ENCODE assay signal across 14 cellular contexts in the genomic region with DNA sequence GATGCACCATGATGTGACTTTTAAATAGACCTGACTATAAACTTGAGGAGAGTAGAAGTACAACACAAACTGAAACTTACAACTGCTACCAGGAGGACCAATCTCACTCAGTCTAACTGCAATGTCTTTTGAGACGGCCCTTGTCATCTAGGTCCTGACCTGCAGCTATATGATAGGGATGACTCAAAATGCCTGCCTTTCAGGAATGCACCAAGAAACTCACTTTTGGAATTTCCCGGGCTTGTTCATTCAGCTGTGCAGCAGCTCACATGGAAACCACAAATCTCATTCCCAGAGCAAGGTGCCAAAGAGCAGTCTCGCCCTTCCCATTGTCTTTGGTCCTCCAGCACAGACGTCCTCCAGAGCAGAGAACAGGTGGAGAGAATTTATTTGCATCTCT.
DNase-seq lines count a peak whose midpoint lies in the region; ATAC-seq and TF ChIP-seq lines count a peak whose summit lies in the region.
"Had no signal": no experiment of that assay in that cellular context is flagged by ENCODE, and none has a peak within 500 bp of the region (broad histone marks: within the 10 kb centered on the region; RNA-seq: fewer than 3 reads in every experiment).

No MANE protein-coding gene starts in this region.

- H3K4me3 ChIP-seq in MG63 (no peak overlapping the region), choroid plexus epithelial cell (ENCODE audit: low read depth, low read length) (no peak overlapping the region)
- H3K4me3 ChIP-seq: smooth muscle cell had no signal

- H3K4me3 Mint-ChIP-seq in activated naive CD8-positive, alpha-beta T cell treated with anti-CD3 and anti-CD28 coated beads for 36 hours: no peak overlapping the region
- H3K4me3 Mint-ChIP-seq: naive B cell; T-helper 1 cell treated with Interleukin-12 subunit alpha and Interleukin-12 subunit beta and Interleukin-4 antibody, amounts not matched to agents 30 μg/mL and 1 μg/mL, for 36 hours had no signal

- peak; percentile 42 for ATAC-seq in GM18867 (IDR thresholded peaks at IDR 0.05; ENCODE audit: unreplicated experiment)
- ATAC-seq in HG02588 (IDR thresholded peaks at IDR 0.05; ENCODE audit: unreplicated experiment): no peak
- no peak for ATAC-seq in GM19351 (IDR thresholded peaks at IDR 0.05; ENCODE audit: unreplicated experiment)

- H3K27ac Mint-ChIP-seq in activated naive CD8-positive, alpha-beta T cell treated with anti-CD3 and anti-CD28 coated beads for 36 hours: no peak overlapping the region
- H3K27ac Mint-ChIP-seq: naive B cell; T-helper 1 cell treated with Interleukin-12 subunit alpha and Interleukin-12 subunit beta and Interleukin-4 antibody, amounts not matched to agents 30 μg/mL and 1 μg/mL, for 36 hours had no signal

- no peaks in the 10 kb centered on the region for H3K9me3 ChIP-seq in MG63

- H3K36me3 ChIP-seq in MG63: no peaks in the 10 kb centered on the region

- H3K27me3 ChIP-seq in MG63: no peaks in the 10 kb centered on the region

- H3K9me3 Mint-ChIP-seq in activated naive CD8-positive, alpha-beta T cell treated with anti-CD3 and anti-CD28 coated beads for 36 hours: no peaks in the 10 kb centered on the region
- H3K9me3 Mint-ChIP-seq: naive B cell; T-helper 1 cell treated with Interleukin-12 subunit alpha and Interleukin-12 subunit beta and Interleukin-4 antibody, amounts not matched to agents 30 μg/mL and 1 μg/mL, for 36 hours had no signal

- H3K36me3 Mint-ChIP-seq in activated naive CD8-positive, alpha-beta T cell treated with anti-CD3 and anti-CD28 coated beads for 36 hours: no peaks in the 10 kb centered on the region
- H3K36me3 Mint-ChIP-seq: naive B cell had no signal

- DNase-seq in MG63: peak; percentile 34
- peak; percentile 36 for DNase-seq in choroid plexus epithelial cell (ENCODE audit: low read depth)
- DNase-seq in renal cortical epithelial cell (ENCODE audit: low read depth): peak; percentile 97
- no peak for DNase-seq in activated naive CD8-positive, alpha-beta T cell treated with anti-CD3 and anti-CD28 coated beads for 36 hours
- no peak for DNase-seq in hypothalamus (lab: John Stamatoyannopoulos, UW)
- DNase-seq: activated CD4-positive, alpha-beta T cell treated with anti-CD3 and anti-CD28 coated beads, Interleukin-2, amount 50 U/mL, for 1 hour; activated gamma-delta T cell treated with Interleukin-2 at 50 U/mL for 16 hours; naive B cell; NCI-H187 had no signal

- H3K27me3 Mint-ChIP-seq in activated naive CD8-positive, alpha-beta T cell treated with anti-CD3 and anti-CD28 coated beads for 36 hours: peaks cover 13% of the 10 kb centered on the region

- no peak for TF ChIP-seq CTCF in choroid plexus epithelial cell (conservative IDR thresholded peaks at IDR 0.05; ENCODE audit: low read depth, low read length)

- H3K4me1 Mint-ChIP-seq in activated naive CD8-positive, alpha-beta T cell treated with anti-CD3 and anti-CD28 coated beads for 36 hours: no peaks in the 10 kb centered on the region
- H3K4me1 Mint-ChIP-seq: naive B cell had no signal

Comparison
In these comparisons a context has a peak if more than half of its experiments do, and no peak if none do; other contexts are left out.
1. DNase-seq: peak in MG63 (single experiment), choroid plexus epithelial cell (single experiment) and renal cortical epithelial cell (single experiment); none in activated naive CD8-positive, alpha-beta T cell treated with anti-CD3 and anti-CD28 coated beads for 36 hours (single experiment) and hypothalamus (0 of 51).